In genomic region chr11:5200582-5200981, GRCh38 we compare ENCODE assay signal across 10 cellular contexts. TPM values are rescaled to one million over a fixed set of nuclear protein-coding genes. Genes with fewer than 3 reads are reported as not detected.
"Had no signal": no experiment of that assay in that cellular context is flagged by ENCODE, and none has a peak within 500 bp of the region (broad histone marks: within the 10 kb centered on the region; RNA-seq: fewer than 3 reads in every experiment).

A gene with protein sequence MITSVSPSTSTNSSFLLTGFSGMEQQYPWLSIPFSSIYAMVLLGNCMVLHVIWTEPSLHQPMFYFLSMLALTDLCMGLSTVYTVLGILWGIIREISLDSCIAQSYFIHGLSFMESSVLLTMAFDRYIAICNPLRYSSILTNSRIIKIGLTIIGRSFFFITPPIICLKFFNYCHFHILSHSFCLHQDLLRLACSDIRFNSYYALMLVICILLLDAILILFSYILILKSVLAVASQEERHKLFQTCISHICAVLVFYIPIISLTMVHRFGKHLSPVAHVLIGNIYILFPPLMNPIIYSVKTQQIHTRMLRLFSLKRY (minus strand): TSS chr11:5200682. CDS start chr11:5200682, 0 bp downstream.

- H3K27me3 Mint-ChIP-seq: IgD-negative memory B cell had no signal

- ATAC-seq: HCT116 had no signal

- H3K4me3 ChIP-seq: HAP-1 had no signal

- H3K9me3 ChIP-seq: HAP-1 had no signal

- DNase-seq: H7, HFFc6, Kasumi-1, KG1 had no signal

- H3K27ac Mint-ChIP-seq: HFFc6, IgD-negative memory B cell had no signal

- H3K4me3 Mint-ChIP-seq: HFFc6, IgD-negative memory B cell had no signal

- H3K9me3 Mint-ChIP-seq: HFFc6 had no signal

- FAIRE-seq: HTR-8/SVneo had no signal

- H3K4me1 ChIP-seq: HAP-1 had no signal

- H3K36me3 ChIP-seq: HAP-1 had no signal

- H3K4me1 Mint-ChIP-seq: IgD-negative memory B cell had no signal

RNA-seq across cellular contexts. Expression of the gene that starts here (rescaled TPM):
- total RNA-seq: H4, H7, HFFc6, HT-29 had no signal
- polyA plus RNA-seq: IgD-negative memory B cell had no signal
